Comparison of ENCODE assay signal across 26 cellular contexts in the genomic region with DNA sequence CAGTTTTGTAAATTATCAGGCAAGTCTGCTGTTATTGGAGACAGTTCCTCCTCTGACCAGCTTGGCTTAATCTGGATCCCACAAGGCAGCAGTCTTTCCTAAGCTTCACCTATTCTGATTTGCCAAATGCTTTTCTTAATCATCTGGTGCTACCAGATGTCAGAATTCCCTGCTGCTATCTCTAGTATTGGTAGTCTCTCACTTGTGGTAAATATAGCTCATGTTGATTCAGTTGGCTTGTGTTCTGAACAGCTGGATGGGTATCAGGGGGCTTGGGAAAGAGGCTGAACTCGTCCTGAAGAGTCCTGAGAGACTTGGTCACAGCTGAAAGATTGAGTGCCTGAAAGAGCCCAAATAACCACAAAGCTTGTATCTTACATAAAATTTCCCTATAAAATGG.
A peak's percentile ranks its signal among the peaks of the same experiment; 100 is the strongest.
DNase-seq lines count a peak whose midpoint lies in the region; ATAC-seq, FAIRE-seq and TF ChIP-seq lines count a peak whose summit lies in the region.
"Had no signal": no experiment of that assay in that cellular context is flagged by ENCODE, and none has a peak within 500 bp of the region (broad histone marks: within the 10 kb centered on the region; RNA-seq: fewer than 3 reads in every experiment).

No MANE protein-coding gene starts in this region.

- intact Hi-C loops in left cardiac atrium (cut with DNase I): loop anchor here in 1 of 2 donors (5.0 kb wide), 1 partner anchor 104 kb away; a partner anchor contains a TSS
- intact Hi-C loops in activated naive CD4-positive, alpha-beta T cell treated with anti-CD3 and anti-CD28 coated beads for 36 hours (cut with micrococcal nuclease): no loop called here

- H3K79me2 ChIP-seq in GM23338 (replicated peaks; ENCODE audit: insufficient read depth): no peaks in the 10 kb centered on the region

- no peaks in the 10 kb centered on the region for H3K9me2 ChIP-seq in GM23338 (ENCODE audit: insufficient read depth)

- no peaks in the 10 kb centered on the region for H3F3A ChIP-seq in GM23338 (replicated peaks; ENCODE audit: low read depth)

- H3K9me3 ChIP-seq in skeletal muscle satellite cell (replicated peaks; ENCODE audit: low read length) (no peaks in the 10 kb centered on the region), BE2C (no peaks in the 10 kb centered on the region)
- H3K9me3 ChIP-seq: MG63, neutrophil had no signal

- H3K36me3 ChIP-seq in GM23338 (ENCODE audit: insufficient read depth) (no peaks in the 10 kb centered on the region), skeletal muscle satellite cell (ENCODE audit: insufficient read depth, low read length) (no peaks in the 10 kb centered on the region), BE2C (no peaks in the 10 kb centered on the region)
- H3K36me3 ChIP-seq: MG63, neutrophil had no signal

- no peak for TF ChIP-seq POLR2A in H54 (IDR thresholded peaks at IDR 0.05; ENCODE audit: low read depth, low read length)

- TF ChIP-seq CTCF in GM23338 (conservative IDR thresholded peaks at IDR 0.05; ENCODE audit: low read depth in 2 of 2) (no peak), BE2C (IDR thresholded peaks at IDR 0.05; ENCODE audit: low read depth, low read length) (no peak)

- no peak overlapping the region for H3K4me3 Mint-ChIP-seq in GM23338
- H3K4me3 Mint-ChIP-seq in activated naive CD4-positive, alpha-beta T cell treated with anti-CD3 and anti-CD28 coated beads for 36 hours: no peak overlapping the region
- H3K4me3 Mint-ChIP-seq: activated CD8-positive, alpha-beta T cell treated with anti-CD3 and anti-CD28 coated beads for 36 hours; H9; IgD-negative memory B cell had no signal

- peaks cover 6% of the 10 kb centered on the region for H3K4me1 Mint-ChIP-seq in GM23338
- no peaks in the 10 kb centered on the region for H3K4me1 Mint-ChIP-seq in activated naive CD4-positive, alpha-beta T cell treated with anti-CD3 and anti-CD28 coated beads for 36 hours (ENCODE audit: low read depth)

- no peak overlapping the region for H3K4me2 ChIP-seq in GM23338
- peak overlapping the region; percentile 1 for H3K4me2 ChIP-seq in skeletal muscle satellite cell (ENCODE audit: low read length)

- no peak overlapping the region for H3K27ac ChIP-seq in GM23338 (ENCODE audit: low read depth)
- H3K27ac ChIP-seq: neutrophil had no signal

- no peaks in the 10 kb centered on the region for H4K20me1 ChIP-seq in GM23338 (replicated peaks; ENCODE audit: insufficient read depth)

- 0 out of 2 replicates have a peak overlapping the region, but pooled peaks have one; percentile 21 for H2AFZ ChIP-seq in GM23338

- H3K4me3 ChIP-seq in GM23338: no peak overlapping the region
- H3K4me3 ChIP-seq in skeletal muscle satellite cell (ENCODE audit: low read length): no peak overlapping the region
- no peak overlapping the region for H3K4me3 ChIP-seq in BE2C (ENCODE audit: low read depth, low read length)
- H3K4me3 ChIP-seq: lung, MG63 had no signal

- CTCF ChIA-PET in activated naive CD4-positive, alpha-beta T cell treated with anti-CD3 and anti-CD28 coated beads for 36 hours (lab: Charles Lee): interaction anchor here (1.0 to 1.6 kb wide), 2 partner anchors 11 to 156 kb away, joined by 3 to 5 read pairs; no protein-coding TSS in a partner anchor

- FAIRE-seq in H54 (lab: Jason Lieb, UNC): no peak
- FAIRE-seq: GM18507, islet of Langerhans had no signal

- no peak overlapping the region for H3K27ac Mint-ChIP-seq in GM23338
- H3K27ac Mint-ChIP-seq in activated naive CD4-positive, alpha-beta T cell treated with anti-CD3 and anti-CD28 coated beads for 36 hours: no peak overlapping the region
- H3K27ac Mint-ChIP-seq: activated CD8-positive, alpha-beta T cell treated with anti-CD3 and anti-CD28 coated beads for 36 hours; H9; IgD-negative memory B cell had no signal

- no peaks in the 10 kb centered on the region for H3K36me3 Mint-ChIP-seq in GM23338 (ENCODE audit: low read depth)
- H3K36me3 Mint-ChIP-seq in activated naive CD4-positive, alpha-beta T cell treated with anti-CD3 and anti-CD28 coated beads for 36 hours (ENCODE audit: low read depth): no peaks in the 10 kb centered on the region

- DNase-seq in GM23338 (ENCODE audit: low spot score) (no peak), OCI-M1 (lab: John Stamatoyannopoulos, UW) (peak; percentile 17), left cardiac atrium (no peak), BE2C (no peak), H54 (ENCODE audit: insufficient read length, low spot score) (no peak), pons (ENCODE audit: low spot score) (no peak)
- DNase-seq in activated naive CD4-positive, alpha-beta T cell treated with anti-CD3 and anti-CD28 coated beads for 36 hours: no peak
- DNase-seq: activated CD8-positive, alpha-beta T cell treated with anti-CD3 and anti-CD28 coated beads for 36 hours; activated naive CD4-positive, alpha-beta T cell treated with Interleukin-2 at 50 U/mL for 16 hours; AML-193; central memory CD4-positive, alpha-beta T cell; COR-L47; H9; hypothalamus; MG63; NCI-H1417; NCI-H2107; NCI-H69; retina; SW 1271 had no signal

- peak overlapping the region; percentile 43 for H3K9ac ChIP-seq in skeletal muscle satellite cell (ENCODE audit: low read depth, low read length)

- ATAC-seq in GM23338 (no peak), left cardiac atrium (peak; percentile 70 to 80)
- ATAC-seq: activated CD8-positive, alpha-beta T cell treated with anti-CD3 and anti-CD28 coated beads for 36 hours had no signal

- H3K27me3 ChIP-seq in GM23338 (ENCODE audit: insufficient read depth): no peaks in the 10 kb centered on the region
- no peaks in the 10 kb centered on the region for H3K27me3 ChIP-seq in skeletal muscle satellite cell (ENCODE audit: control insufficient read depth, insufficient read depth, low read length)
- 0 out of 2 replicates have a peak, but pooled peaks cover 3% of the 10 kb centered on the region for H3K27me3 ChIP-seq in BE2C
- H3K27me3 ChIP-seq: MG63, neutrophil had no signal

- no peaks in the 10 kb centered on the region for H3K9me3 Mint-ChIP-seq in GM23338
- H3K9me3 Mint-ChIP-seq in activated naive CD4-positive, alpha-beta T cell treated with anti-CD3 and anti-CD28 coated beads for 36 hours: no peaks in the 10 kb centered on the region
- H3K9me3 Mint-ChIP-seq: activated CD8-positive, alpha-beta T cell treated with anti-CD3 and anti-CD28 coated beads for 36 hours; H9 had no signal

- H3K4me1 ChIP-seq in GM23338 (ENCODE audit: insufficient read depth) (no peaks in the 10 kb centered on the region), skeletal muscle satellite cell (ENCODE audit: control insufficient read depth, insufficient read depth, low read length) (peaks cover 28% of the 10 kb centered on the region), BE2C (no peaks in the 10 kb centered on the region)

- H3K27me3 Mint-ChIP-seq in GM23338 (ENCODE audit: insufficient read depth, low read depth, poor library complexity): no peaks in the 10 kb centered on the region
- peaks cover 2% of the 10 kb centered on the region for H3K27me3 Mint-ChIP-seq in activated naive CD4-positive, alpha-beta T cell treated with anti-CD3 and anti-CD28 coated beads for 36 hours (ENCODE audit: low read depth)
- H3K27me3 Mint-ChIP-seq: activated CD8-positive, alpha-beta T cell treated with anti-CD3 and anti-CD28 coated beads for 36 hours; IgD-negative memory B cell had no signal
